2 cellular contexts compared by ENCODE assay signal in the genomic region with DNA sequence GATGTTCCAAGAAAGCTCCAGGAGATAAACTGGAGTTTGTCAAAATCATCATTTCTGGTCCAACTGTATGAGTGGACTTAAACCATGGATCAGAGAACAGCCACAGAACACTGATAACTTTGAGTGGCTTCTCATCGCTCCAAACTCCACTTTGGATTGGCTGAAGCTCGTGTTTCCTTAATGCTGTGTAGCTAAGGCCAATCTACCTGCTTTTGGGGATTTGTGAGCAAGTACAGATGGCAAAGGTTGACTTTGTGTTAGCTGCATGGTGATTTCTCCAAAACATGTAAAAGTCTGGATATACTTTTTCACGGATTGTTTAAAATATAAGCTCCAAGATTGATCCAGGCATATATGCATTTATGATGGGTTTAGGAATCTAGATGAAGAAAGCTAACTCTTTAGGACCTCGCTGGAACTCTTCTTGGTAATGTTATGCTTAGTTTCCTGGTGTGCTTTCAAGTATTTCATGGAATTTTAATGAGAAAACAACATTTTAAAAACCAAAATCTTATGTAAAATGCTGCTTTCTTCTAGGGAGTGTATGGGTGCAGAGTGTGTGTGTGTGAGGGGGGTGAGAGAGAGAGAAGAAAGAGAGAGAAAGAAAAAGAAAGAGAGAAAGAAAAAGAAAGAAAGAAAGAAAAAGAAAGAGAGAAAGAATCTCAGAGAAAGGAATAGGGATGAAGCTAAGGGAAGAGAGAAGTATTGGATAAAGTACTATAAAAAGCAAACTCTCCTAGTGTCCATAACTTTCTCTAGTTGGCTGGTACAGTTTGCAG.
TF ChIP-seq lines count a peak whose summit lies in the region.

No MANE protein-coding gene starts in this region.

TF ChIP-seq in GM12878, 131 proteins besides CTCF, POLR2A, EP300 and RAD21:
- no peak for TF ChIP-seq ZSCAN29 (IDR thresholded peaks at IDR 0.05)
- no peak for TF ChIP-seq CHD4 (IDR thresholded peaks at IDR 0.05)
- 0 out of 2 replicates have a peak, but pooled peaks have one; percentile 13 for TF ChIP-seq FOXK2 (IDR thresholded peaks at IDR 0.05)

TF ChIP-seq in H1, 55 proteins besides CTCF, POLR2A, EP300 and RAD21:
- TF ChIP-seq SRF (IDR thresholded peaks at IDR 0.05; ENCODE audit: low read depth, low read length) (no peak), NANOG (IDR thresholded peaks at IDR 0.05; ENCODE audit: insufficient read depth, low read depth, low read length, poor library complexity, severe bottlenecking) (no peak), SUZ12 (IDR thresholded peaks at IDR 0.05; ENCODE audit: low read length) (peak; percentile 52), CTBP2 (IDR thresholded peaks at IDR 0.05; ENCODE audit: borderline replicate concordance, insufficient read depth, insufficient read length, low read length) (no peak), RNF2 (IDR thresholded peaks at IDR 0.05; ENCODE audit: borderline replicate concordance, low read depth, low read length, missing control alignments, poor library complexity, severe bottlenecking) (peak; percentile 72)
- TF ChIP-seq, protein P1, sequence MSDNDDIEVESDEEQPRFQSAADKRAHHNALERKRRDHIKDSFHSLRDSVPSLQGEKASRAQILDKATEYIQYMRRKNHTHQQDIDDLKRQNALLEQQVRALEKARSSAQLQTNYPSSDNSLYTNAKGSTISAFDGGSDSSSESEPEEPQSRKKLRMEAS (IDR thresholded peaks at IDR 0.05): no peak
TF ChIP-seq in H1: peak in this region for 2.
